8 cellular contexts compared by ENCODE assay signal in the genomic region with DNA sequence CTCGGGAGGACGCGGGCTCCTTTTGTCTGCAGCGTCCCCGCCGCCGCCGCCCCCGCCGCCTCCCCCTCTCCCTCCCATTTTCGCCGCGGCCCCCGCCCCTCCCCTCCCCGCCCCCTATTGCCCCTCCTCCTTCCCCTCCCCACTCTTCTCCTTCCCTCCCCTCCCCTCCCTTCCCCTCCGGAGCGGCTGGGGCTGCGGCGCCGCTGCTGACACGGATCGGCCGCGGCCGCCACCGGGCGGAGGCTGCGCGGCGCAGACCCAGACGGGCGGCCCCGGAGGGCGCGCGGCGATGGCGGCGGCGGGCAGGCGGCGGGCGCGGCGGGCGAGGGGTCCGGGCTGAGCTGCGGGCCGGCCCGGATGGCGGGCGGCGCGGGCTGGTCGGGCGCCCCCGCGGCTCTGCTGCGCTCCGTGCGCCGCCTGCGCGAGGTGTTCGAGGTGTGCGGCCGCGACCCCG. TPM values are rescaled to one million over a fixed set of nuclear protein-coding genes. Genes with fewer than 3 reads are reported as not detected.
DNase-seq lines count a peak whose midpoint lies in the region; FAIRE-seq and TF ChIP-seq lines count a peak whose summit lies in the region.

A gene with protein sequence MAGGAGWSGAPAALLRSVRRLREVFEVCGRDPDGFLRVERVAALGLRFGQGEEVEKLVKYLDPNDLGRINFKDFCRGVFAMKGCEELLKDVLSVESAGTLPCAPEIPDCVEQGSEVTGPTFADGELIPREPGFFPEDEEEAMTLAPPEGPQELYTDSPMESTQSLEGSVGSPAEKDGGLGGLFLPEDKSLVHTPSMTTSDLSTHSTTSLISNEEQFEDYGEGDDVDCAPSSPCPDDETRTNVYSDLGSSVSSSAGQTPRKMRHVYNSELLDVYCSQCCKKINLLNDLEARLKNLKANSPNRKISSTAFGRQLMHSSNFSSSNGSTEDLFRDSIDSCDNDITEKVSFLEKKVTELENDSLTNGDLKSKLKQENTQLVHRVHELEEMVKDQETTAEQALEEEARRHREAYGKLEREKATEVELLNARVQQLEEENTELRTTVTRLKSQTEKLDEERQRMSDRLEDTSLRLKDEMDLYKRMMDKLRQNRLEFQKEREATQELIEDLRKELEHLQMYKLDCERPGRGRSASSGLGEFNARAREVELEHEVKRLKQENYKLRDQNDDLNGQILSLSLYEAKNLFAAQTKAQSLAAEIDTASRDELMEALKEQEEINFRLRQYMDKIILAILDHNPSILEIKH (plus strand): TSS at position 180 of the 454 bp plus-strand sequence. CDS start 178 bp downstream, at position 358.

- no peaks in the 10 kb centered on the region; the same call in 1 of the 2 replicates for H3K79me1 ChIP-seq in H1 (ENCODE audit: low read depth, low read length)

- TF ChIP-seq CTCF in GM13976 (IDR thresholded peaks at IDR 0.05; ENCODE audit: borderline replicate concordance, control extremely low read depth, extremely low read depth, insufficient read depth, missing control alignments) = no peak
- no peak for TF ChIP-seq CTCF in H1 (IDR thresholded peaks at IDR 0.05; ENCODE audit: control extremely low read depth in 1 of 3, insufficient read depth in 1 of 3, low read depth in 1 of 3, low read length in 3 of 3)

- H3K4me2 ChIP-seq in H1 (ENCODE audit: insufficient read depth in 1 of 2, low read depth in 2 of 2, low read length in 2 of 2) = peak within 1 kb of the TSS; percentile 42 to 86

- H3K27ac ChIP-seq in H1 (ENCODE audit: low read depth, low read length) = no peak within 1 kb of the TSS
- H3K27ac ChIP-seq in mucosa of rectum (ENCODE audit: low read depth in 2 of 2, low read length in 2 of 2) = no peak within 1 kb of the TSS

- DNase-seq in GM13976 (ENCODE audit: low spot score) (peak; percentile 58), RPMI7951 (ENCODE audit: low read depth) (peak; percentile 8), H1 (ENCODE audit: low read depth in 1 of 2, low spot score in 2 of 2) (peak in 1 of 2 experiments; percentile 52), NCI-H128 (lab: John Stamatoyannopoulos, UW; ENCODE audit: unreplicated experiment) (no peak), medulla oblongata (ENCODE audit: extremely low spot score) (no peak), COLO829 (ENCODE audit: low spot score) (no peak)
- no peak for DNase-seq in activated effector memory CD4-positive, alpha-beta T cell treated with Interleukin-2 at 50 U/mL for 16 hours

- H3K23me2 ChIP-seq in H1 (ENCODE audit: low read depth, low read length) = peaks cover 7% of the 10 kb centered on the region; the same call in 1 of the 2 replicates

- H2AFZ ChIP-seq in H1 (ENCODE audit: low read length) = peak within 1 kb of the TSS; percentile 63; the same call in 1 of the 2 replicates

- H2BK20ac ChIP-seq in H1 (ENCODE audit: low read length) = no peak within 1 kb of the TSS

- H3K9me3 ChIP-seq in H1 (ENCODE audit: insufficient read depth in 2 of 2, low read depth in 1 of 2, low read length in 1 of 2) (no peaks in the 10 kb centered on the region), mucosa of rectum (ENCODE audit: control insufficient read depth in 2 of 2, low read length in 2 of 2) (no peaks in the 10 kb centered on the region)

- H3K27me3 ChIP-seq in H1 (replicated peaks in 1 of 4; ENCODE audit: control insufficient read depth in 3 of 4, extremely low read depth in 1 of 4, insufficient read depth in 3 of 4, low read length in 3 of 4) (peaks cover 1 to 29% (median 22%) of the 10 kb centered on the region in 4 experiments), mucosa of rectum (ENCODE audit: control insufficient read depth in 2 of 2, insufficient read depth in 2 of 2, low read length in 2 of 2) (peaks cover 33 to 39% of the 10 kb centered on the region in 2 donors)

- CTCF ChIA-PET in H1 (lab: Charles Lee; ENCODE audit: partially characterized antibody) = interaction anchor here (0.8 to 1.6 kb wide), 4 partner anchors 10 to 451 kb away, joined by 3 read pairs; no protein-coding TSS in a partner anchor

- H2BK12ac ChIP-seq in H1 (ENCODE audit: low read depth, low read length) = 0 out of 2 replicates have a peak within 1 kb of the TSS, but pooled peaks have one; percentile 60

- POLR2A ChIA-PET in H1 (lab: Charles Lee; ENCODE audit: partially characterized antibody) = interaction anchor here (0.9 to 1.7 kb wide), 4 partner anchors 9 to 323 kb away, joined by 3 to 4 read pairs (median 3); no protein-coding TSS in a partner anchor

- H3K79me2 ChIP-seq in H1 (ENCODE audit: control insufficient read depth in 1 of 2, insufficient read depth in 2 of 2, low read length in 2 of 2) = no peaks in the 10 kb centered on the region

- no peak within 1 kb of the TSS for H2BK5ac ChIP-seq in H1 (ENCODE audit: low read depth, low read length)

- H3K9ac ChIP-seq in H1 (replicated peaks in 1 of 4; ENCODE audit: extremely low read depth in 1 of 4, low read depth in 3 of 4, low read length in 3 of 4) (no peak within 1 kb of the TSS), mucosa of rectum (ENCODE audit: low read depth in 1 of 2, low read length in 2 of 2) (no peak within 1 kb of the TSS)

- H4K20me1 ChIP-seq in H1 (replicated peaks in 1 of 2; ENCODE audit: control insufficient read depth in 1 of 2, insufficient read depth in 2 of 2, low read length in 2 of 2) = peaks cover 4 to 9% of the 10 kb centered on the region in 2 experiments

- H3K4me1 ChIP-seq in H1 (replicated peaks in 1 of 4; ENCODE audit: control insufficient read depth in 3 of 4, insufficient read depth in 4 of 4, low read length in 3 of 4) = peaks cover 0 to 14% (median 9%) of the 10 kb centered on the region in 4 experiments; a peak in 6 of 7 replicates
- no peaks in the 10 kb centered on the region for H3K4me1 ChIP-seq in mucosa of rectum (ENCODE audit: control insufficient read depth in 2 of 2, insufficient read depth in 2 of 2, low read length in 2 of 2)

- H3K4ac ChIP-seq in H1 (replicated peaks; ENCODE audit: insufficient read length, low read depth, low read length) = peak within 1 kb of the TSS; percentile 54

- H3K36me3 ChIP-seq in H1 (ENCODE audit: control insufficient read depth in 2 of 4, insufficient read depth in 4 of 4, low read length in 3 of 4) = no peaks in the 10 kb centered on the region
- H3K36me3 ChIP-seq in mucosa of rectum (ENCODE audit: control insufficient read depth in 2 of 2, insufficient read depth in 2 of 2, low read length in 2 of 2) = no peaks in the 10 kb centered on the region

- TF ChIP-seq RAD21 in H1 (IDR thresholded peaks at IDR 0.05 in 1 of 2, conservative IDR thresholded peaks at IDR 0.05 in 1 of 2; ENCODE audit: low read depth in 2 of 2, low read length in 2 of 2) = no peak

- H4K8ac ChIP-seq in H1 (ENCODE audit: extremely low read depth, insufficient read depth, low read length) = peak within 1 kb of the TSS; percentile 35; the same call in 1 of the 2 replicates

- FAIRE-seq in H1 (lab: Jason Lieb, UNC) = no peak

- no peak within 1 kb of the TSS for H2AK5ac ChIP-seq in H1 (ENCODE audit: low read depth, low read length)

- H3K4me3 ChIP-seq in H1 (ENCODE audit: extremely low read depth in 1 of 4, insufficient read depth in 2 of 4, low read depth in 3 of 4, low read length in 4 of 4) (peak within 1 kb of the TSS; percentile 37 to 65 (median 44)), mucosa of rectum (ENCODE audit: low read length in 2 of 2) (peak within 1 kb of the TSS; percentile 7 to 20)

- TF ChIP-seq EP300 in H1 (IDR thresholded peaks at IDR 0.05; ENCODE audit: borderline replicate concordance in 1 of 2, low read depth in 2 of 2, low read length in 2 of 2) = no peak

- H3K14ac ChIP-seq in H1 (ENCODE audit: insufficient read length) = no peak within 1 kb of the TSS

- no peak within 1 kb of the TSS for H2BK15ac ChIP-seq in H1 (ENCODE audit: low read length)

- in situ Hi-C loops in GM13976 (cut with MboI; ENCODE audit: low sequenced_read_pairs, unreplicated experiment) = no loop called here

- TF ChIP-seq POLR2A in H1 (IDR thresholded peaks at IDR 0.05; ENCODE audit: control extremely low read depth in 1 of 2, low read depth in 2 of 2, low read length in 2 of 2) = no peak

- H4K5ac ChIP-seq in H1 (ENCODE audit: insufficient read length, low read depth, low read length) = no peak within 1 kb of the TSS

- H3K56ac ChIP-seq in H1 (replicated peaks; ENCODE audit: insufficient read length, low read depth, low read length) = no peak within 1 kb of the TSS

- no peak within 1 kb of the TSS for H4K91ac ChIP-seq in H1 (replicated peaks; ENCODE audit: insufficient read length, low read length)

- H3K23ac ChIP-seq in H1 (ENCODE audit: insufficient read length) = no peak within 1 kb of the TSS

- H2BK120ac ChIP-seq in H1 (replicated peaks; ENCODE audit: low read depth, low read length) = no peak within 1 kb of the TSS

- peak within 1 kb of the TSS; percentile 32 for H3K18ac ChIP-seq in H1 (ENCODE audit: extremely low read depth, low read length)

- no CpG with 5 or more reads among the region's 69 CpGs for WGBS in H1 (ENCODE audit: extremely low coverage in 1 of 2, insufficient coverage in 1 of 2, insufficient read length in 1 of 2, insufficient replicate concordance in 2 of 2, low coverage in 1 of 2, low lambda C conversion rate in 2 of 2, missing lambda C conversion rate in 1 of 2), 2 experiments

TF ChIP-seq in H1, 55 proteins besides CTCF, POLR2A, EP300 and RAD21 (continues in another document):
- TF ChIP-seq, protein P1, sequence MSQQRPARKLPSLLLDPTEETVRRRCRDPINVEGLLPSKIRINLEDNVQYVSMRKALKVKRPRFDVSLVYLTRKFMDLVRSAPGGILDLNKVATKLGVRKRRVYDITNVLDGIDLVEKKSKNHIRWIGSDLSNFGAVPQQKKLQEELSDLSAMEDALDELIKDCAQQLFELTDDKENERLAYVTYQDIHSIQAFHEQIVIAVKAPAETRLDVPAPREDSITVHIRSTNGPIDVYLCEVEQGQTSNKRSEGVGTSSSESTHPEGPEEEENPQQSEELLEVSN (IDR thresholded peaks at IDR 0.05) = no peak
- TF ChIP-seq KDM1A (IDR thresholded peaks at IDR 0.05; ENCODE audit: borderline replicate concordance, low read length) = no peak
- peak; percentile 19 for TF ChIP-seq KDM4A (IDR thresholded peaks at IDR 0.05; ENCODE audit: low read depth, low read length, severe bottlenecking)
- no peak for TF ChIP-seq ZNF274 (IDR thresholded peaks at IDR 0.05; ENCODE audit: borderline replicate concordance, extremely low read depth, low read length)
- TF ChIP-seq GABPA (IDR thresholded peaks at IDR 0.05; ENCODE audit: borderline replicate concordance, insufficient read depth, low read length) = no peak
- TF ChIP-seq TAF7 (optimal IDR thresholded peaks at IDR 0.05; ENCODE audit: borderline replicate concordance, low read depth, low read length) = no peak

RNA-seq across cellular contexts. Expression of the gene that starts here (rescaled TPM):
- under 0.01 and 0.59 TPM in 2 replicates for total RNA-seq in RPMI7951 (2014; rRNA removed; shearing (Covaris generic))
- 53.2 and 60.5 TPM in 2 replicates for total RNA-seq in H1 (2021; fragmentation: NEBNext Ultra II Directional; extraction: Animal tissue kit (Norgen Biotek cat#: 25700))
- polyA plus RNA-seq in H1 (2011; rRNA removed) = 21.7 and 26.0 TPM in 2 replicates
- 34.7 TPM for polyA plus RNA-seq in H1 (2011; cell fraction: cytosol; rRNA removed)
- 41.3 TPM for polyA plus RNA-seq in H1 (2011; cell fraction: nucleus; rRNA removed)
- polyA plus RNA-seq in H1 (2012, experiment 1 of 2) = 25.5 to 36.8 TPM (median 34.5 TPM) in 4 replicates
- 13.8 TPM for polyA plus RNA-seq in H1 (2012, experiment 2 of 2)
- 20.5 TPM for polyA plus RNA-seq in H1 (2013, experiment 1 of 2)
- 20.5 TPM for polyA plus RNA-seq in H1 (2013, experiment 2 of 2)
- polyA minus RNA-seq in H1 (2011; rRNA and poly(A)+ RNA removed) = 44.4 and 58.7 TPM in 2 replicates
- 33.5 TPM for polyA minus RNA-seq in H1 (2011; cell fraction: cytosol; rRNA and poly(A)+ RNA removed)
- 37.3 TPM for polyA minus RNA-seq in H1 (2011; cell fraction: nucleus; rRNA and poly(A)+ RNA removed)

Comparison
In these comparisons a context has a peak if more than half of its experiments do, and no peak if none do; other contexts are left out.
1. RNA of the gene that starts here (total RNA-seq): 53.2 to 60.5 TPM in H1; under 0.01 to 0.59 TPM in RPMI7951; every median in the first group is over 10 times any median in the second.
2. Peak in DNase-seq in RPMI7951; RNA of the gene not detected or under 1 TPM.